In genomic region chr6:86856937-86857563, GRCh38 we compare ENCODE assay signal across 9 cellular contexts.
DNase-seq lines count a peak whose midpoint lies in the region; ATAC-seq, FAIRE-seq and TF ChIP-seq lines count a peak whose summit lies in the region.
"Had no signal": no experiment of that assay in that cellular context is flagged by ENCODE, and none has a peak within 500 bp of the region (broad histone marks: within the 10 kb centered on the region; RNA-seq: fewer than 3 reads in every experiment).

No MANE protein-coding gene starts in this region.

- H3K4me3 ChIP-seq in hepatocyte = no peak overlapping the region
- H3K4me3 ChIP-seq in stomach = no peak overlapping the region

- ATAC-seq in GM19467 (IDR thresholded peaks at IDR 0.05; ENCODE audit: unreplicated experiment) = peak; percentile 65
- no peak for ATAC-seq in activated B cell treated with CpG ODN at 0.5 μM for 24 hours (ENCODE audit: low read depth)

- no peaks in the 10 kb centered on the region for H4K20me1 ChIP-seq in hepatocyte (ENCODE audit: insufficient read depth, poor library complexity, severe bottlenecking)

- peak; percentile 4 for DNase-seq in NCI-H2227 (lab: John Stamatoyannopoulos, UW; ENCODE audit: unreplicated experiment)
- DNase-seq in NCI-H2227 treated with DMSO at 0.1 percent for 48 hours (lab: John Stamatoyannopoulos, UW) = no peak
- peak; percentile 25 for DNase-seq in MV-4-11 (lab: John Stamatoyannopoulos, UW)
- DNase-seq in activated B cell treated with CpG ODN at 0.5 μM for 24 hours = no peak
- DNase-seq in hepatocyte (ENCODE audit: low spot score) = peak; percentile 72
- DNase-seq in stomach = peak; percentile 44
- DNase-seq in H54 (ENCODE audit: insufficient read length, low spot score) = no peak

- H3K27me3 ChIP-seq in hepatocyte (no peaks in the 10 kb centered on the region), stomach (no peaks in the 10 kb centered on the region)

- TF ChIP-seq CTCF in activated B cell treated with CpG ODN at 0.5 μM for 24 hours (IDR thresholded peaks at IDR 0.05) (peak; percentile 69), hepatocyte (IDR thresholded peaks at IDR 0.05; ENCODE audit: poor library complexity) (peak; percentile 85), stomach (IDR thresholded peaks at IDR 0.05) (peak in 5 of 7 experiments; percentile 46 to 70 (median 56))

- H3K36me3 Mint-ChIP-seq in activated B cell treated with CpG ODN at 0.5 μM for 24 hours (ENCODE audit: low read depth) = no peaks in the 10 kb centered on the region
- H3K36me3 Mint-ChIP-seq: activated naive CD8-positive, alpha-beta T cell had no signal

- WGBS in hepatocyte (ENCODE audit: low lambda C conversion rate, missing lambda C conversion rate) = 35% methylated on average over 3 of the region's 3 CpGs
- WGBS in stomach, 5 donors = 19 to 27% (median 21%) methylated on average over 3 of the region's 3 CpGs

- no peak overlapping the region for H3K4me3 Mint-ChIP-seq in activated B cell treated with CpG ODN at 0.5 μM for 24 hours
- H3K4me3 Mint-ChIP-seq: activated naive CD8-positive, alpha-beta T cell had no signal

- H3K27ac ChIP-seq in hepatocyte = no peak overlapping the region
- H3K27ac ChIP-seq in stomach = no peak overlapping the region

- H3K27ac Mint-ChIP-seq in activated B cell treated with CpG ODN at 0.5 μM for 24 hours = no peak overlapping the region
- H3K27ac Mint-ChIP-seq: activated naive CD8-positive, alpha-beta T cell had no signal

- POLR2A ChIA-PET in activated B cell treated with CpG ODN at 0.5 μM for 24 hours (lab: Charles Lee) = no interaction called here

- no peaks in the 10 kb centered on the region for H3K9me3 Mint-ChIP-seq in activated B cell treated with CpG ODN at 0.5 μM for 24 hours

- H2AFZ ChIP-seq in hepatocyte = no peak overlapping the region

- H3K36me3 ChIP-seq in hepatocyte (replicated peaks; ENCODE audit: insufficient read depth, low read depth) (no peaks in the 10 kb centered on the region), stomach (no peaks in the 10 kb centered on the region)

- H3K79me2 ChIP-seq in hepatocyte = no peaks in the 10 kb centered on the region

- CTCF ChIA-PET in activated B cell treated with CpG ODN at 0.5 μM for 24 hours (lab: Charles Lee) = interaction anchor here (0.5 to 1.5 kb wide), 3 partner anchors 193 to 1499 kb away, joined by 3 to 4 read pairs (median 3); no protein-coding TSS in a partner anchor

- no peak for TF ChIP-seq EP300 in stomach (IDR thresholded peaks at IDR 0.05)

- no peak overlapping the region for H3K4me2 ChIP-seq in hepatocyte

- H3K4me1 Mint-ChIP-seq in activated B cell treated with CpG ODN at 0.5 μM for 24 hours = no peaks in the 10 kb centered on the region

- no peak for FAIRE-seq in H54 (lab: Jason Lieb, UNC)

- intact Hi-C loops in activated B cell treated with CpG ODN at 0.5 μM for 24 hours (cut with micrococcal nuclease) (loop anchor here (2.0 kb wide), 1 partner anchor 934 kb away; no protein-coding TSS in a partner anchor), stomach (cut with DNase I; ENCODE audit: low total_unique reads) (no loop called here)

- peaks cover 4% of the 10 kb centered on the region for H3K27me3 Mint-ChIP-seq in activated B cell treated with CpG ODN at 0.5 μM for 24 hours
- H3K27me3 Mint-ChIP-seq: activated naive CD8-positive, alpha-beta T cell had no signal

- H3K4me1 ChIP-seq in hepatocyte (ENCODE audit: insufficient read depth) = peaks cover 3% of the 10 kb centered on the region
- H3K4me1 ChIP-seq in stomach = no peaks in the 10 kb centered on the region

- H3K9me3 ChIP-seq in hepatocyte (ENCODE audit: low read depth) (no peaks in the 10 kb centered on the region), stomach (no peaks in the 10 kb centered on the region)

- TF ChIP-seq POLR2A in stomach (IDR thresholded peaks at IDR 0.05) = no peak
- TF ChIP-seq POLR2A in H54 (IDR thresholded peaks at IDR 0.05; ENCODE audit: low read depth, low read length) = no peak

- H3K9me2 ChIP-seq in hepatocyte (replicated peaks; ENCODE audit: insufficient read depth) = no peaks in the 10 kb centered on the region

Comparison
In these comparisons a context has a peak if more than half of its experiments do, and no peak if none do; other contexts are left out.
1. DNase-seq: peak in NCI-H2227 (single experiment), MV-4-11 (single experiment), hepatocyte (single experiment) and stomach (single experiment); none in NCI-H2227 treated with DMSO at 0.1 percent for 48 hours (single experiment), activated B cell treated with CpG ODN at 0.5 μM for 24 hours (single experiment) and H54 (single experiment).
2. Peak in every context shown above with its lines, with median percentiles within 50 percentile points of each other: CTCF ChIP-seq.